Comparison of ENCODE assay signal across 8 cellular contexts in the genomic region with DNA sequence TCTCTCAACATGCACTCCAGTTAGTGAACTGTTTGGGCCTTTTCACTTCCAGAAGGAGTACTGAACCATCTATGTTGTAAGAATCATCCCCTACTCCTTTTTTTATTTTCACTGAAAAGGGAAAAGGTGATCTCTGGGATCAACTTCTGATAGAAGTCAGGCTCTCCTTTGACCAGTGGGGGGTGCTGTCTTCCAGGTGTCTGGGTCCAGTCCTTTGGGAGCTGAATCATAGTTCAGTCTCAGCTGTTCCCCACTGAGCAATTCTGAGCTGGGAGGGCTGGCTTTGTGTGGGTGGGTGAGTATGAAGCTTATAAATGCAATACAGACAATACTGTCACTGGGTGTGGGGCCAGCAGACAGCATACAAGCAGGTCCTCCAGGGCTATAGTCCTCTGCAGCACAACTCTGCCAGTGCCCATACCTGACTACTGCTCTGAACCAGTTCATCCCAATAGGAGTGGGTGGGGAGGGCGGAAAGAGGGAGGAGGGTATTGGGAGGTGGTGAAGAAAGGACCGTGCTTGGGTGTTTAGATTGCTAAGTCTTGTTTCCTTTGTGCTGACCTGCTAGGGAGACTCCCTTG. TPM values are rescaled to one million over a fixed set of nuclear protein-coding genes. Genes with fewer than 3 reads are reported as not detected.
DNase-seq lines count a peak whose midpoint lies in the region; TF ChIP-seq lines count a peak whose summit lies in the region.

No MANE protein-coding gene starts in this region.

- TF ChIP-seq POLR2A in prostate gland (IDR thresholded peaks at IDR 0.05) = no peak

- no peak overlapping the region for H3K4ac ChIP-seq in trophoblast cell (ENCODE audit: low read depth, low read length)

- H2AFZ ChIP-seq in trophoblast cell (ENCODE audit: insufficient read depth, low read length, poor library complexity) = no peak overlapping the region

- peak overlapping the region; percentile 86 for H2BK12ac ChIP-seq in trophoblast cell (ENCODE audit: low read length)

- no peak overlapping the region for H4K91ac ChIP-seq in trophoblast cell (ENCODE audit: low read depth, low read length)

- H3K27ac ChIP-seq in trophoblast cell (ENCODE audit: low read depth, low read length) = no peak overlapping the region
- H3K27ac ChIP-seq in prostate gland = no peak overlapping the region

- WGBS in trophoblast cell (ENCODE audit: extremely low coverage, insufficient coverage, insufficient read length) = no CpG with 5 or more reads among the region's 2 CpGs
- 75% methylated on average over 2 of the region's 2 CpGs for WGBS in prostate gland

- no peak overlapping the region for H3K14ac ChIP-seq in trophoblast cell (ENCODE audit: low read length)

- no peak overlapping the region for H3K23ac ChIP-seq in trophoblast cell (ENCODE audit: low read length)

- no peak overlapping the region for H4K12ac ChIP-seq in trophoblast cell (ENCODE audit: low read depth, low read length)

- no peak overlapping the region for H3K4me3 ChIP-seq in trophoblast cell (ENCODE audit: low read depth, low read length)
- no peak overlapping the region for H3K4me3 ChIP-seq in prostate gland

- no peaks in the 10 kb centered on the region for H3K36me3 ChIP-seq in trophoblast cell (ENCODE audit: control insufficient read depth in 1 of 2, insufficient read depth in 2 of 2, low read length in 2 of 2)
- no peaks in the 10 kb centered on the region for H3K36me3 ChIP-seq in prostate gland

- H3K79me2 ChIP-seq in trophoblast cell (ENCODE audit: control insufficient read depth, insufficient read depth, low read length, poor library complexity) = no peaks in the 10 kb centered on the region

- no peak overlapping the region for H2BK5ac ChIP-seq in trophoblast cell (ENCODE audit: low read depth, low read length, poor library complexity)

- H3K4me1 ChIP-seq in trophoblast cell (ENCODE audit: control insufficient read depth in 1 of 2, insufficient read depth in 2 of 2, low read length in 2 of 2) (peaks cover 17 to 22% of the 10 kb centered on the region in 2 experiments), prostate gland (replicated peaks) (no peaks in the 10 kb centered on the region)

- peak; percentile 67 to 68 for DNase-seq in activated CD4-positive, alpha-beta T cell treated with anti-CD3 and anti-CD28 coated beads for 24 hours (ENCODE audit: low read depth in 2 of 2)
- DNase-seq in activated CD4-positive, alpha-beta T cell treated with anti-CD3 and anti-CD28 coated beads for 1 hour = no peak
- DNase-seq in NCI-H2107 (lab: John Stamatoyannopoulos, UW) = peak; percentile 51
- DNase-seq in activated CD8-positive, alpha-beta memory T cell treated with anti-CD3 and anti-CD28 coated beads, Interleukin-2, amount 50 U/mL, for 24 hours (ENCODE audit: extremely low read depth) = peak; percentile 63
- peak; percentile 48 for DNase-seq in fibroblast of gingiva (ENCODE audit: low read depth)
- peak; percentile 50 to 68 for DNase-seq in trophoblast cell
- DNase-seq in OCI-M2 (lab: John Stamatoyannopoulos, UW; ENCODE audit: unreplicated experiment) = no peak
- DNase-seq in prostate gland (ENCODE audit: low spot score) = no peak

- H3K9me3 ChIP-seq in trophoblast cell (ENCODE audit: insufficient read depth, low read depth, low read length) (no peaks in the 10 kb centered on the region), prostate gland (no peaks in the 10 kb centered on the region)

- peak in 2 of 4 experiments; percentile 28 to 52 for TF ChIP-seq CTCF in prostate gland (IDR thresholded peaks at IDR 0.05)

- H3K18ac ChIP-seq in trophoblast cell (ENCODE audit: low read length) = no peak overlapping the region

- H4K8ac ChIP-seq in trophoblast cell (ENCODE audit: low read depth, low read length) = peak overlapping the region; percentile 65

- peak overlapping the region; percentile 31 for H2BK120ac ChIP-seq in trophoblast cell (ENCODE audit: insufficient read depth, low read length, poor library complexity)

- H3K27me3 ChIP-seq in trophoblast cell (ENCODE audit: insufficient read depth, low read length) (no peaks in the 10 kb centered on the region), prostate gland (replicated peaks; ENCODE audit: insufficient read depth) (no peaks in the 10 kb centered on the region)

- H3K79me1 ChIP-seq in trophoblast cell (ENCODE audit: low read length) = peaks cover 16% of the 10 kb centered on the region

- no peak overlapping the region for H3K9ac ChIP-seq in trophoblast cell (ENCODE audit: low read length)

- peak overlapping the region; percentile 76 for H2AK5ac ChIP-seq in trophoblast cell (ENCODE audit: low read length)

- no peak overlapping the region for H3K4me2 ChIP-seq in trophoblast cell (ENCODE audit: low read length)

- intact Hi-C loops in prostate gland (cut with DNase I) = no loop called here

RNA-seq across cellular contexts. Expression of gene SARS1, which starts 12.5 kb away (rescaled TPM):
- 192 and 196 TPM in 2 replicates for polyA plus RNA-seq in trophoblast cell (2013)
- 100 to 1,000 TPM; 123 to 132 TPM for total RNA-seq in prostate gland

RNA-seq across cellular contexts. Expression of gene CELSR2, which starts 48.1 kb away (rescaled TPM):
- 18.9 and 19.5 TPM in 2 replicates for polyA plus RNA-seq in trophoblast cell (2013)
- total RNA-seq in prostate gland = 100 to 1,000 TPM in 1 of 2 donors, 10 to 100 TPM in 1; 18.8 to 118 TPM

Comparison
In these comparisons a context has a peak if more than half of its experiments do, and no peak if none do; other contexts are left out.
1. DNase-seq: peak in activated CD4-positive, alpha-beta T cell treated with anti-CD3 and anti-CD28 coated beads for 24 hours (2 of 2), NCI-H2107 (single experiment), activated CD8-positive, alpha-beta memory T cell treated with anti-CD3 and anti-CD28 coated beads, Interleukin-2, amount 50 U/mL, for 24 hours (single experiment), fibroblast of gingiva (single experiment) and trophoblast cell (2 of 2); none in activated CD4-positive, alpha-beta T cell treated with anti-CD3 and anti-CD28 coated beads for 1 hour (single experiment), OCI-M2 (single experiment) and prostate gland (single experiment).